Comparison of ENCODE assay signal across 25 cellular contexts in genomic region chr3:14282706-14283075, GRCh38.
"Had no signal": no experiment of that assay in that cellular context is flagged by ENCODE, and none has a peak within 500 bp of the region (broad histone marks: within the 10 kb centered on the region; RNA-seq: fewer than 3 reads in every experiment).

No MANE protein-coding gene starts in this region.

- H3K27me3 ChIP-seq: colonic mucosa, neutrophil, right lobe of liver, tibial nerve, upper lobe of left lung had no signal

- H3K4me1 ChIP-seq: colonic mucosa, lower lobe of right lung, right lobe of liver, tibial nerve, upper lobe of left lung had no signal

- FAIRE-seq: small intestine, urothelium cell line had no signal

- H3K36me3 ChIP-seq: colonic mucosa, esophagus squamous epithelium, lower lobe of right lung, neutrophil, right lobe of liver, thoracic aorta, tibial nerve, upper lobe of left lung had no signal

- ATAC-seq: left colon; lower lobe of right lung; natural killer cell; right lobe of liver; stimulated activated naive B cell treated with anti-CD40 and anti-IgM and Interleukin-4, amounts not matched to agents 10 μg/mL and 1 μg/mL and 100 μg/mL, for 72 hours had no signal

- H3K27ac ChIP-seq: colonic mucosa, esophagus squamous epithelium, lower lobe of right lung, neutrophil, right lobe of liver, thoracic aorta, tibial nerve, upper lobe of left lung had no signal

- DNase-seq: colonic mucosa; dermis blood vessel endothelial cell; effector memory CD4-positive, alpha-beta T cell; erythroblast; esophagus squamous epithelium; foreskin melanocyte; hypothalamus; immature natural killer cell; islet precursor cell; kidney glomerular epithelial cell; left colon; left ventricle myocardium superior; lower lobe of right lung; natural killer cell; posterior cingulate gyrus; right lobe of liver; small intestine; stimulated activated CD4-positive, alpha-beta T cell treated with anti-CD3 and anti-CD28 coated beads, Interleukin-15, amount 100 ng/mL, for 24 hours; stimulated activated CD4-positive, alpha-beta T cell treated with anti-CD3 and anti-CD28 coated beads, Interleukin-2, amount 100 ng/mL, for 48 hours; stimulated activated naive B cell treated with anti-CD40 and anti-IgM and Interleukin-4, amounts not matched to agents 10 μg/mL and 1 μg/mL and 100 μg/mL, for 72 hours; upper lobe of left lung had no signal

- H3K4me3 ChIP-seq: colonic mucosa, esophagus squamous epithelium, lower lobe of right lung, right lobe of liver, thoracic aorta, tibial nerve, upper lobe of left lung had no signal

- H3K9me3 ChIP-seq: colonic mucosa, esophagus squamous epithelium, lower lobe of right lung, neutrophil, right lobe of liver, thoracic aorta, tibial nerve, upper lobe of left lung had no signal
